12 cellular contexts compared by ENCODE assay signal in genomic region chr18:2515408-2515807, GRCh38. TPM values are rescaled to one million over a fixed set of nuclear protein-coding genes. Genes with fewer than 3 reads are reported as not detected.
DNase-seq lines count a peak whose midpoint lies in the region; ATAC-seq and TF ChIP-seq lines count a peak whose summit lies in the region.
"Had no signal": no experiment of that assay in that cellular context is flagged by ENCODE, and none has a peak within 500 bp of the region (broad histone marks: within the 10 kb centered on the region; RNA-seq: fewer than 3 reads in every experiment).

No MANE protein-coding gene starts in this region.

- H3K9me3 ChIP-seq in BLaER1 = no peaks in the 10 kb centered on the region
- no peaks in the 10 kb centered on the region for H3K9me3 ChIP-seq in IMR-90 (ENCODE audit: control insufficient read depth, insufficient read depth, low read length)
- H3K9me3 ChIP-seq in tibial nerve = no peaks in the 10 kb centered on the region
- H3K9me3 ChIP-seq in transverse colon = no peaks in the 10 kb centered on the region
- H3K9me3 ChIP-seq: spleen had no signal

- H3K4ac ChIP-seq in IMR-90 (ENCODE audit: low read depth, low read length) = no peak overlapping the region; the same call in 1 of the 2 replicates

- H3K56ac ChIP-seq in IMR-90 (ENCODE audit: extremely low read depth, insufficient read depth, low read length) = no peak overlapping the region

- H2AFZ ChIP-seq in IMR-90 (replicated peaks; ENCODE audit: low read length, poor library complexity) = no peak overlapping the region

- H3K27me3 ChIP-seq in BLaER1 (no peaks in the 10 kb centered on the region), IMR-90 (ENCODE audit: control insufficient read depth, insufficient read depth, low read length) (no peaks in the 10 kb centered on the region), tibial nerve (no peaks in the 10 kb centered on the region), transverse colon (no peaks in the 10 kb centered on the region)
- H3K27me3 ChIP-seq: spleen had no signal

- H3K4me1 Mint-ChIP-seq in memory B cell = peaks cover 13% of the 10 kb centered on the region

- H3K9me1 ChIP-seq in IMR-90 (ENCODE audit: insufficient read depth, low read length) = peaks cover 11% of the 10 kb centered on the region

- H3K36me3 Mint-ChIP-seq in memory B cell = peaks cover 8% of the 10 kb centered on the region
- H3K36me3 Mint-ChIP-seq: activated naive CD8-positive, alpha-beta T cell had no signal

- H2BK20ac ChIP-seq in IMR-90 (ENCODE audit: low read depth, low read length) = no peak overlapping the region; the same call in 1 of the 2 replicates

- H3K9me3 Mint-ChIP-seq in memory B cell = peaks cover 6% of the 10 kb centered on the region

- POLR2A ChIA-PET in IMR-90 (lab: Charles Lee; ENCODE audit: unreplicated experiment) = no interaction called here

- H2AK5ac ChIP-seq in IMR-90 (ENCODE audit: low read depth, low read length) = no peak overlapping the region

- DNase-seq in IMR-90 (peak; percentile 93), cardiac fibroblast (ENCODE audit: low read depth in 2 of 2) (peak; percentile 73 to 82), memory B cell (ENCODE audit: low spot score in 2 of 2) (no peak), tibial nerve (ENCODE audit: low spot score in 2 of 2) (no peak), NCI-H146 (lab: John Stamatoyannopoulos, UW) (no peak), transverse colon (no peak), SHP77 treated with DMSO at 0.1 percent for 48 hours (lab: John Stamatoyannopoulos, UW) (no peak)
- DNase-seq: DMS153, NCI-H1048, spleen had no signal

- H2BK5ac ChIP-seq in IMR-90 (ENCODE audit: low read depth, low read length, poor library complexity, severe bottlenecking) = peak overlapping the region; percentile 95

- H3K79me1 ChIP-seq in IMR-90 (ENCODE audit: low read depth in 1 of 2, low read length in 2 of 2) = peaks cover 0 to 3% of the 10 kb centered on the region in 2 experiments; a peak in 1 of 4 replicates

- H3K4me1 ChIP-seq in BLaER1 (peaks cover 21% of the 10 kb centered on the region), IMR-90 (ENCODE audit: control insufficient read depth, insufficient read depth, low read length) (peaks cover 6% of the 10 kb centered on the region), tibial nerve (peaks cover 0 to 6% (median 0%) of the 10 kb centered on the region in 4 donors), transverse colon (no peaks in the 10 kb centered on the region)

- BruUV-seq in IMR-90 (replicated peaks; lab: Mats Ljungman, UMichigan) = no TSS peak

- peak overlapping the region; percentile 98; the same call in 1 of the 2 replicates for H2BK120ac ChIP-seq in IMR-90 (ENCODE audit: low read depth, low read length)

- H3K14ac ChIP-seq in IMR-90 (replicated peaks; ENCODE audit: low read depth, low read length) = no peak overlapping the region

- H3K4me3 Mint-ChIP-seq in memory B cell = no peak overlapping the region
- H3K4me3 Mint-ChIP-seq: activated naive CD8-positive, alpha-beta T cell had no signal

- H2AK9ac ChIP-seq in IMR-90 (replicated peaks; ENCODE audit: low read depth, low read length, poor library complexity) = no peak overlapping the region

- in situ Hi-C loops in IMR-90 (cut with MboI; ENCODE audit: low sequenced_read_pairs) = no loop called here
- in situ Hi-C loops in transverse colon (cut with MboI; ENCODE audit: low pct_ligation_motif_present in 1 of 4, low pct_unique_long_range_greater_than_20kb in 1 of 4, low sequenced_read_pairs in 3 of 4) = loop anchor here in 1 of 4 donors (25.0 kb wide), 1 partner anchor 403 kb away; no protein-coding TSS in a partner anchor

- H4K91ac ChIP-seq in IMR-90 (ENCODE audit: insufficient read depth, low read depth, low read length) = no peak overlapping the region

- no peak overlapping the region for H3K18ac ChIP-seq in IMR-90 (ENCODE audit: low read depth, low read length)

- TF ChIP-seq EP300 in tibial nerve (IDR thresholded peaks at IDR 0.05) (no peak), transverse colon (IDR thresholded peaks at IDR 0.05; ENCODE audit: low read depth) (no peak)

- H4K20me1 ChIP-seq in BLaER1 (no peaks in the 10 kb centered on the region), IMR-90 (ENCODE audit: insufficient read depth, low read length) (no peaks in the 10 kb centered on the region)

- dilution Hi-C loops in IMR-90 (cut with HindIII; ENCODE audit: low sequenced_read_pairs, unreplicated experiment) = no loop called here

- ATAC-seq in IMR-90 (ENCODE audit: low read depth) = peak; percentile 86
- ATAC-seq in memory B cell (ENCODE audit: low read depth) = no peak

- H2BK15ac ChIP-seq in IMR-90 (ENCODE audit: low read depth, low read length) = no peak overlapping the region

- H4K8ac ChIP-seq in IMR-90 (ENCODE audit: low read depth in 2 of 2, low read length in 2 of 2) = no peak overlapping the region

- H3K4me3 ChIP-seq in BLaER1 (no peak overlapping the region), IMR-90 (ENCODE audit: insufficient read depth, low read depth, low read length) (no peak overlapping the region), cardiac fibroblast (replicated peaks in 1 of 2; ENCODE audit: low read depth in 2 of 2, low read length in 2 of 2) (no peak overlapping the region), tibial nerve (no peak overlapping the region), transverse colon (no peak overlapping the region)
- H3K4me3 ChIP-seq: spleen had no signal

- no peaks in the 10 kb centered on the region for H3K27me3 Mint-ChIP-seq in memory B cell
- H3K27me3 Mint-ChIP-seq: activated naive CD8-positive, alpha-beta T cell had no signal

- no peak overlapping the region for H3K23ac ChIP-seq in IMR-90 (ENCODE audit: low read depth, low read length)

- peak overlapping the region; percentile 41 for H3K27ac Mint-ChIP-seq in memory B cell
- H3K27ac Mint-ChIP-seq: activated naive CD8-positive, alpha-beta T cell had no signal

- H4K5ac ChIP-seq in IMR-90 (ENCODE audit: low read depth, low read length) = no peak overlapping the region

- no peak overlapping the region for H3K27ac ChIP-seq in BLaER1
- no peak overlapping the region for H3K27ac ChIP-seq in IMR-90 (ENCODE audit: insufficient read depth, low read length)
- H3K27ac ChIP-seq in tibial nerve = no peak overlapping the region
- no peak overlapping the region for H3K27ac ChIP-seq in transverse colon
- H3K27ac ChIP-seq: spleen had no signal

- no peak for TF ChIP-seq RAD21 in IMR-90 (IDR thresholded peaks at IDR 0.05; ENCODE audit: low read length)

- TF ChIP-seq POLR2A in IMR-90 (IDR thresholded peaks at IDR 0.05; ENCODE audit: low read depth, low read length) (no peak), tibial nerve (IDR thresholded peaks at IDR 0.05) (no peak), transverse colon (IDR thresholded peaks at IDR 0.05) (no peak)

- no peaks in the 10 kb centered on the region for H3K36me3 ChIP-seq in BLaER1
- no peaks in the 10 kb centered on the region for H3K36me3 ChIP-seq in IMR-90 (ENCODE audit: control insufficient read depth, insufficient read depth, low read length)
- H3K36me3 ChIP-seq in tibial nerve = peaks cover 0 to 4% (median 0%) of the 10 kb centered on the region in 3 donors
- no peaks in the 10 kb centered on the region for H3K36me3 ChIP-seq in transverse colon
- H3K36me3 ChIP-seq: spleen had no signal

- CTCF ChIA-PET in IMR-90 (lab: Yijun Ruan, JAX) = no interaction called here

- H3K4me2 ChIP-seq in BLaER1 (peak overlapping the region; percentile 38), IMR-90 (ENCODE audit: low read depth, low read length) (no peak overlapping the region)

- WGBS in IMR-90 (ENCODE audit: extremely low coverage in 2 of 2, insufficient read length in 1 of 2), 2 experiments = 0% methylated on average over 1 of the region's 1 CpG; no CpG with 5 or more reads in 1 of the 2 experiments
- WGBS in tibial nerve, 2 donors = 47 to 59% methylated on average over 1 of the region's 1 CpG
- 56 to 77% methylated on average over 1 of the region's 1 CpG for WGBS in transverse colon (ENCODE audit: low coverage in 1 of 2), 2 donors

- intact Hi-C loops in IMR-90 (cut with micrococcal nuclease) (loop anchor here (5.0 kb wide), 1 partner anchor 113 kb away; no protein-coding TSS in a partner anchor), transverse colon (cut with DNase I; ENCODE audit: low total_unique reads) (no loop called here)

- H3K9ac ChIP-seq in BLaER1 (no peak overlapping the region), IMR-90 (ENCODE audit: low read depth, low read length) (no peak overlapping the region)

- TF ChIP-seq CTCF in IMR-90 (conservative IDR thresholded peaks at IDR 0.05; ENCODE audit: low read depth, low read length) = no peak
- TF ChIP-seq CTCF in cardiac fibroblast (IDR thresholded peaks at IDR 0.05; ENCODE audit: low read depth, low read length) = no peak
- TF ChIP-seq CTCF in tibial nerve (IDR thresholded peaks at IDR 0.05) = no peak
- TF ChIP-seq CTCF in transverse colon (IDR thresholded peaks at IDR 0.05) = no peak

TF ChIP-seq in IMR-90, 13 proteins besides CTCF, POLR2A, EP300 and RAD21:
- TF ChIP-seq BHLHE40 (IDR thresholded peaks at IDR 0.05; ENCODE audit: low read depth, low read length) (no peak), FOS (IDR thresholded peaks at IDR 0.05; ENCODE audit: low read depth, low read length) (peak; percentile 85), NFE2L2 (IDR thresholded peaks at IDR 0.05; ENCODE audit: low read depth, low read length) (peak; percentile 68), SMC3 (IDR thresholded peaks at IDR 0.05; ENCODE audit: low read depth, low read length) (no peak), CEBPB (IDR thresholded peaks at IDR 0.05; ENCODE audit: low read depth, low read length) (peak; percentile 62), CHD1 (IDR thresholded peaks at IDR 0.05; ENCODE audit: low read depth, low read length) (no peak)
TF ChIP-seq in IMR-90: peak in this region for 3.

RNA-seq across cellular contexts. Expression of gene METTL4, which starts 55.9 kb away (rescaled TPM):
- total RNA-seq in IMR-90 (2012; rRNA removed) (5.4 and 6.7 TPM in 2 replicates), tibial nerve (10 to 100 TPM in 2 of 4 donors, 1 to 10 TPM in 2; 6.9 to 11.5 (median 9.2) TPM), transverse colon (10 to 100 TPM in 1 of 4 donors, 1 to 10 TPM in 3; 2.2 to 14.0 (median 5.4) TPM)
- polyA plus RNA-seq in IMR-90 (2012; rRNA removed) = 3.9 and 4.9 TPM in 2 replicates
- polyA plus RNA-seq in IMR-90 (2012; cell fraction: cytosol; rRNA removed) = 0.81 and 1.6 TPM in 2 replicates
- polyA plus RNA-seq in IMR-90 (2012; cell fraction: nucleus; rRNA removed; ENCODE audit: low replicate concordance) = 1.0 and 9.8 TPM in 2 replicates

RNA-seq across cellular contexts. Expression of gene NDC80, which starts 55.9 kb away (rescaled TPM):
- total RNA-seq in IMR-90 (2012; rRNA removed) = 11.8 and 15.3 TPM in 2 replicates
- polyA plus RNA-seq in IMR-90 (2012; rRNA removed) = 11.1 and 15.5 TPM in 2 replicates
- 0.98 and 1.4 TPM in 2 replicates for polyA plus RNA-seq in IMR-90 (2012; cell fraction: cytosol; rRNA removed)
- polyA plus RNA-seq in IMR-90 (2012; cell fraction: nucleus; rRNA removed; ENCODE audit: low replicate concordance) = 0.57 and 4.6 TPM in 2 replicates
- 1 to 10 TPM in 3 of 4 donors, under 1 TPM in 1; 0.63 to 3.7 (median 1.4) TPM for total RNA-seq in tibial nerve
- 1 to 10 TPM in 2 of 4 donors, under 1 TPM in 1, not detected in 1; 0.96 to 1.9 (median 1.6) TPM for total RNA-seq in transverse colon

Comparison
In these comparisons a context has a peak if more than half of its experiments do, and no peak if none do; other contexts are left out.
1. DNase-seq: peak in IMR-90 (single experiment) and cardiac fibroblast (2 of 2); none in memory B cell (0 of 2), tibial nerve (0 of 2), NCI-H146 (single experiment), transverse colon (single experiment) and SHP77 treated with DMSO at 0.1 percent for 48 hours (single experiment).